In genomic region chr3:122025296-122025695, GRCh38 we compare ENCODE assay signal across 15 cellular contexts. TPM values are rescaled to one million over a fixed set of nuclear protein-coding genes. Genes with fewer than 3 reads are reported as not detected.
DNase-seq lines count a peak whose midpoint lies in the region; ATAC-seq and TF ChIP-seq lines count a peak whose summit lies in the region.
"Had no signal": no experiment of that assay in that cellular context is flagged by ENCODE, and none has a peak within 500 bp of the region (broad histone marks: within the 10 kb centered on the region; RNA-seq: fewer than 3 reads in every experiment).

No MANE protein-coding gene starts in this region.

- ATAC-seq in HG02678 (IDR thresholded peaks at IDR 0.05; ENCODE audit: unreplicated experiment) (peak; percentile 76), HG03521 (IDR thresholded peaks at IDR 0.05; ENCODE audit: unreplicated experiment) (peak; percentile 76)
- ATAC-seq: gastrocnemius medialis, lower lobe of right lung had no signal

- H3K4me2 ChIP-seq in mesendoderm (ENCODE audit: low read length), result no peak overlapping the region

- H3K4ac ChIP-seq in mesendoderm (ENCODE audit: low read depth, low read length), result no peak overlapping the region

- no peak overlapping the region for H4K5ac ChIP-seq in mesendoderm (ENCODE audit: low read length)

- peaks cover 15% of the 10 kb centered on the region for H3K4me1 Mint-ChIP-seq in Calu3 (ENCODE audit: low read depth, unreplicated experiment)
- H3K4me1 Mint-ChIP-seq in activated naive CD8-positive, alpha-beta T cell treated with anti-CD3 and anti-CD28 coated beads for 36 hours, result peaks cover 7% of the 10 kb centered on the region

- BruUV-seq in Calu3 (replicated peaks; lab: Mats Ljungman, UMichigan), result no TSS peak

- no peak overlapping the region for H2AK5ac ChIP-seq in mesendoderm (ENCODE audit: low read length)

- CTCF ChIA-PET in Calu3 (lab: Charles Lee), result no interaction called here

- peaks cover 19% of the 10 kb centered on the region for H3K36me3 Mint-ChIP-seq in Calu3 (ENCODE audit: insufficient read depth, unreplicated experiment)
- H3K36me3 Mint-ChIP-seq in activated naive CD8-positive, alpha-beta T cell treated with anti-CD3 and anti-CD28 coated beads for 36 hours, result no peaks in the 10 kb centered on the region

- no peak overlapping the region for H3K27ac ChIP-seq in mesendoderm (ENCODE audit: low read depth, low read length)
- H3K27ac ChIP-seq: gastrocnemius medialis, lower lobe of right lung had no signal

- intact Hi-C loops in Calu3 (cut with micrococcal nuclease; ENCODE audit: unreplicated experiment), result no loop called here

- no peak overlapping the region for H3K23ac ChIP-seq in mesendoderm (ENCODE audit: low read length)

- H3K4me3 ChIP-seq in mesendoderm (ENCODE audit: low read length), result no peak overlapping the region
- H3K4me3 ChIP-seq: gastrocnemius medialis, lower lobe of right lung had no signal

- no peak overlapping the region for H3K27ac Mint-ChIP-seq in Calu3 (ENCODE audit: unreplicated experiment)
- H3K27ac Mint-ChIP-seq in activated naive CD8-positive, alpha-beta T cell treated with anti-CD3 and anti-CD28 coated beads for 36 hours, result no peak overlapping the region
- H3K27ac Mint-ChIP-seq: activated T-helper 1 cell treated with anti-CD3 and anti-CD28 coated beads, Interleukin-12 subunit alpha, Interleukin-12 subunit beta, Interleukin-2, Interleukin-4 antibody, amounts not matched to agents 30 ng/mL and 10 ng/mL and 1 ng/mL, durations not matched to agents 14 hours and 24 hours and 36 hours had no signal

- H3K36me3 ChIP-seq in mesendoderm (ENCODE audit: control insufficient read depth, insufficient read depth, low read length), result no peaks in the 10 kb centered on the region
- H3K36me3 ChIP-seq: gastrocnemius medialis, lower lobe of right lung had no signal

- no peaks in the 10 kb centered on the region for H3K79me2 ChIP-seq in mesendoderm (ENCODE audit: control insufficient read depth, insufficient read depth, low read length)

- TF ChIP-seq CTCF in Calu3 (IDR thresholded peaks at IDR 0.05; ENCODE audit: unreplicated experiment), result no peak

- H3K27me3 ChIP-seq in mesendoderm (ENCODE audit: insufficient read depth, low read length, poor library complexity), result no peaks in the 10 kb centered on the region

- H3K4me1 ChIP-seq in mesendoderm (ENCODE audit: control insufficient read depth, low read depth, low read length), result no peaks in the 10 kb centered on the region
- H3K4me1 ChIP-seq: gastrocnemius medialis, lower lobe of right lung had no signal

- no peak overlapping the region for H3K56ac ChIP-seq in mesendoderm (ENCODE audit: low read length)

- no peaks in the 10 kb centered on the region for H3K27me3 Mint-ChIP-seq in Calu3 (ENCODE audit: unreplicated experiment)
- H3K27me3 Mint-ChIP-seq in activated naive CD8-positive, alpha-beta T cell treated with anti-CD3 and anti-CD28 coated beads for 36 hours, result peaks cover 24% of the 10 kb centered on the region

- no peak overlapping the region for H3K9ac ChIP-seq in mesendoderm (ENCODE audit: low read length)

- H3K79me1 ChIP-seq in mesendoderm (ENCODE audit: low read length), result no peaks in the 10 kb centered on the region

- H2BK15ac ChIP-seq in mesendoderm (replicated peaks; ENCODE audit: low read depth), result no peak overlapping the region

- no peak overlapping the region for H2BK5ac ChIP-seq in mesendoderm (ENCODE audit: low read length)

- H3K9me3 Mint-ChIP-seq in Calu3 (ENCODE audit: low read depth, unreplicated experiment), result no peaks in the 10 kb centered on the region
- no peaks in the 10 kb centered on the region for H3K9me3 Mint-ChIP-seq in activated naive CD8-positive, alpha-beta T cell treated with anti-CD3 and anti-CD28 coated beads for 36 hours

- H2BK120ac ChIP-seq in mesendoderm (ENCODE audit: low read depth, low read length), result no peak overlapping the region

- H3K18ac ChIP-seq in mesendoderm (ENCODE audit: low read length), result no peak overlapping the region

- peak; percentile 16 for DNase-seq in COLO829 (ENCODE audit: low spot score)
- DNase-seq in GM19238 (ENCODE audit: insufficient read length, low spot score), result peak; percentile 56
- DNase-seq in NCI-H187 (lab: John Stamatoyannopoulos, UW), result no peak
- DNase-seq in mesendoderm, result no peak
- DNase-seq in Calu3, result no peak
- DNase-seq in activated naive CD8-positive, alpha-beta T cell treated with anti-CD3 and anti-CD28 coated beads for 36 hours, result no peak
- DNase-seq: ACHN, caudate nucleus, gastrocnemius medialis, lower lobe of right lung, NCI-H446 treated with DMSO at 0.1 percent for 48 hours had no signal

- H4K8ac ChIP-seq in mesendoderm (ENCODE audit: low read depth, low read length), result no peak overlapping the region

- H3K4me3 Mint-ChIP-seq in Calu3 (ENCODE audit: low read depth, unreplicated experiment), result no peak overlapping the region
- H3K4me3 Mint-ChIP-seq in activated naive CD8-positive, alpha-beta T cell treated with anti-CD3 and anti-CD28 coated beads for 36 hours, result no peak overlapping the region
- H3K4me3 Mint-ChIP-seq: activated T-helper 1 cell treated with anti-CD3 and anti-CD28 coated beads, Interleukin-12 subunit alpha, Interleukin-12 subunit beta, Interleukin-2, Interleukin-4 antibody, amounts not matched to agents 30 ng/mL and 10 ng/mL and 1 ng/mL, durations not matched to agents 14 hours and 24 hours and 36 hours had no signal

RNA-seq across cellular contexts. Expression of gene ILDR1, which starts 3.2 kb away (rescaled TPM):
- 0.34 TPM for polyA plus RNA-seq in mesendoderm (2013, experiment 1 of 2)
- 0.28 TPM for polyA plus RNA-seq in mesendoderm (2013, experiment 2 of 2)
- 15.7 and 17.0 TPM in 2 replicates for total RNA-seq in Calu3 (2022)
- not detected for total RNA-seq in activated naive CD8-positive, alpha-beta T cell treated with anti-CD3 and anti-CD28 coated beads for 36 hours
- total RNA-seq: gastrocnemius medialis, pulmonary artery endothelial cell had no signal

RNA-seq across cellular contexts. Expression of gene CD86, which starts 29.9 kb away (rescaled TPM):
- 0.14 TPM for polyA plus RNA-seq in mesendoderm (2013, experiment 1 of 2)
- polyA plus RNA-seq in mesendoderm (2013, experiment 2 of 2), result 0.11 TPM
- 0.24 TPM in 1 of 2 replicates, not detected in the other for total RNA-seq in Calu3 (2022)
- total RNA-seq in activated naive CD8-positive, alpha-beta T cell treated with anti-CD3 and anti-CD28 coated beads for 36 hours, result under 1 TPM; 0.08 to 0.12 TPM
- total RNA-seq: pulmonary artery endothelial cell had no signal

Comparison
In these comparisons a context has a peak if more than half of its experiments do, and no peak if none do; other contexts are left out.
1. DNase-seq: peak in COLO829 (single experiment) and GM19238 (single experiment); none in NCI-H187 (0 of 2), mesendoderm (single experiment), Calu3 (single experiment) and activated naive CD8-positive, alpha-beta T cell treated with anti-CD3 and anti-CD28 coated beads for 36 hours (single experiment).
2. RNA of gene ILDR1, which starts 3.2 kb away (total RNA-seq): 15.7 to 17.0 TPM in Calu3; not detected in activated naive CD8-positive, alpha-beta T cell treated with anti-CD3 and anti-CD28 coated beads for 36 hours; every median in the first group is over 10 times any median in the second.